In genomic region chr6:79947191-79948173, GRCh38 we compare ENCODE assay signal across 8 cellular contexts.
DNase-seq lines count a peak whose midpoint lies in the region; ATAC-seq and TF ChIP-seq lines count a peak whose summit lies in the region.

Gene ELOVL4 (minus strand): TSS chr6:79947553. CDS start chr6:79947279, 274 bp downstream.

- TF ChIP-seq CTCF in GM13976 (IDR thresholded peaks at IDR 0.05; ENCODE audit: borderline replicate concordance, control extremely low read depth, extremely low read depth, insufficient read depth, missing control alignments) = no peak

- H3K4me3 ChIP-seq in mucosa of stomach (ENCODE audit: low read length) = no peak within 1 kb of the TSS

- H3K9me3 ChIP-seq in mucosa of stomach (ENCODE audit: control insufficient read depth, low read length) = no peaks in the 10 kb centered on the region

- H3K4me1 ChIP-seq in mucosa of stomach (ENCODE audit: control insufficient read depth, insufficient read depth, low read length) = peaks cover 7% of the 10 kb centered on the region

- peaks cover 36% of the 10 kb centered on the region for H3K27me3 ChIP-seq in mucosa of stomach (ENCODE audit: control insufficient read depth, insufficient read depth, low read length)

- in situ Hi-C loops in GM13976 (cut with MboI; ENCODE audit: low sequenced_read_pairs, unreplicated experiment) = no loop called here

- DNase-seq in GM13976 (ENCODE audit: low spot score) = peak; percentile 52
- peak; percentile 48 for DNase-seq in NCI-H524 treated with DMSO at 0.1 percent for 48 hours (lab: John Stamatoyannopoulos, UW)
- DNase-seq in activated T-cell treated with anti-CD3 and anti-CD28 coated beads for 48 hours (ENCODE audit: low read depth) = peak; percentile 63
- DNase-seq in erythroblast (lab: John Stamatoyannopoulos, UW) = peak; percentile 27 to 34
- peak; percentile 21 to 66 for DNase-seq in stimulated activated CD8-positive, alpha-beta memory T cell treated with anti-CD3 and anti-CD28 coated beads, Interleukin-7, amount 100 ng/mL, for 4 hours (ENCODE audit: low read depth in 2 of 2)
- no peak for DNase-seq in AML-193 (lab: John Stamatoyannopoulos, UW)

- no peak for TF ChIP-seq POLR2A in erythroblast (IDR thresholded peaks at IDR 0.05; ENCODE audit: low read length)

- H3K9ac ChIP-seq in mucosa of stomach (ENCODE audit: low read length) = peak within 1 kb of the TSS; percentile 39

- peak; percentile 45 for ATAC-seq in HG03103 (IDR thresholded peaks at IDR 0.05; ENCODE audit: low read depth, unreplicated experiment)

- H3K36me3 ChIP-seq in mucosa of stomach (ENCODE audit: control insufficient read depth, insufficient read depth, low read length) = no peaks in the 10 kb centered on the region

Comparison
In these comparisons a context has a peak if more than half of its experiments do, and no peak if none do; other contexts are left out.
1. DNase-seq: peak in GM13976 (single experiment), NCI-H524 treated with DMSO at 0.1 percent for 48 hours (single experiment), activated T-cell treated with anti-CD3 and anti-CD28 coated beads for 48 hours (single experiment), erythroblast (2 of 2) and stimulated activated CD8-positive, alpha-beta memory T cell treated with anti-CD3 and anti-CD28 coated beads, Interleukin-7, amount 100 ng/mL, for 4 hours (2 of 2); none in AML-193 (0 of 2).